8 cellular contexts compared by ENCODE assay signal in the genomic region with DNA sequence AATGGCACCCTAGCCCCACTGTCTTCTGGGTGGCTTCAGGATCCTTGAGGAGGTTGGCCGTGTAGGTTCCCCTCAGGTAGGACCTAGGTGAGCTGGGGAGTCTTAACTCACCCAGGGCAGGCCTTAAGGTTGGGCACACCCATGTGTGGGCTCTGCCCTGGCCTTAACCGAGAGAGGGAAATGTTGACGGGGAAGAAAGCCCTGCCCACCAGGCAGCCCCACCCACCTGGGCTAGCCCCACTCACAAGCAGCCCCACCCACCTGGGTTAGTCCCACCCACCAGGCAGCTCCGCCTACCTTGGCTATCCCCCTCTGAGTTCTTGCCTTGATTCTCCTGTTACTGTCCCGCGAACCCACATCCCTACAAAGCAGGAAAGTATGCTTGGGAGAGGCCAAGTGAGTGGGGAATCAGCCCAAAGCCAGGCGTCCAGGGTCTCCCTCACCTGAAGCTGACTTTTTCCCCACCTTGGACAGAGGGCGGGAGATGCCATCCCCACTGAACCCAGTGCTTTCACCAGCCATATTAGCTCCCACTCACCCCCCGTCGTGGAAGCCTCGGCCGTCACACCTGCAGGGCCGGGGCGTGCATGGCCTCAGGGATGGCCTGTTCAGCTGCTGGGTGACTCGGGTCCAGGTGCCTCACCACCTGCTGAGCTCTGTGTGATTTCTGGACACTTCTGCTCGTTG. TPM values are rescaled to one million over a fixed set of nuclear protein-coding genes. Genes with fewer than 3 reads are reported as not detected.
DNase-seq lines count a peak whose midpoint lies in the region; ATAC-seq and TF ChIP-seq lines count a peak whose summit lies in the region.

A gene (plus strand): TSS at position 337 of the 687 bp plus-strand sequence. CDS start 1,200 bp downstream, outside the sequence.

- DNase-seq in EH (ENCODE audit: low read depth): peak; percentile 49
- DNase-seq in LNCaP clone FGC (ENCODE audit: low read depth): peak; percentile 4
- peak; percentile 50 for DNase-seq in activated T-cell treated with anti-CD3 and anti-CD28 coated beads, Interleukin-2, amount 50 U/mL, for 1 hour
- peak; percentile 65 for DNase-seq in left kidney (ENCODE audit: low read depth, low spot score)
- DNase-seq in NCI-H2196 (lab: John Stamatoyannopoulos, UW; ENCODE audit: unreplicated experiment): no peak
- DNase-seq in testis: no peak
- no peak for DNase-seq in dedifferentiated amniotic fluid mesenchymal stem cell (ENCODE audit: extremely low spot score)

- TF ChIP-seq POLR2A in testis (IDR thresholded peaks at IDR 0.05): no peak

- no peaks in the 10 kb centered on the region for H3K36me3 ChIP-seq in testis (ENCODE audit: low read depth, missing control alignments)

- no peak for TF ChIP-seq CTCF in LNCaP clone FGC (IDR thresholded peaks at IDR 0.05; ENCODE audit: control insufficient read depth, extremely low read depth, insufficient read depth)
- no peak for TF ChIP-seq CTCF in testis (IDR thresholded peaks at IDR 0.05)

- peaks cover 3% of the 10 kb centered on the region for H3K4me1 ChIP-seq in testis

- WGBS in testis, 2 donors: 72 to 80% methylated on average over 10 to 16 of the region's 16 CpGs

- no peak within 1 kb of the TSS for H3K4me3 ChIP-seq in LNCaP clone FGC (ENCODE audit: low read depth, low read length)
- no peak within 1 kb of the TSS for H3K4me3 ChIP-seq in testis

- intact Hi-C loops in testis (cut with DNase I; ENCODE audit: low total_unique reads): loop anchor here (10.0 kb wide), 1 partner anchor 341 kb away; no protein-coding TSS in a partner anchor

- no peak for ATAC-seq in GM18502 (IDR thresholded peaks at IDR 0.05; ENCODE audit: poor library complexity, unreplicated experiment)

- H3K27ac ChIP-seq in testis: no peak within 1 kb of the TSS

- H3K9me3 ChIP-seq in testis: no peaks in the 10 kb centered on the region

- no peaks in the 10 kb centered on the region for H3K27me3 ChIP-seq in testis

RNA-seq across cellular contexts. Expression of the gene that starts here (rescaled TPM):
- total RNA-seq in testis: 1 to 10 TPM in 1 of 2 donors, under 1 TPM in 1; 0.43 to 1.1 TPM
- 1.1 TPM for polyA plus RNA-seq in testis (ENCODE audit: insufficient read depth, low read depth, low replicate concordance)

Comparison
In these comparisons a context has a peak if more than half of its experiments do, and no peak if none do; other contexts are left out.
1. DNase-seq: peak in EH (single experiment), LNCaP clone FGC (single experiment), activated T-cell treated with anti-CD3 and anti-CD28 coated beads, Interleukin-2, amount 50 U/mL, for 1 hour (single experiment) and left kidney (single experiment); none in NCI-H2196 (single experiment), testis (single experiment) and dedifferentiated amniotic fluid mesenchymal stem cell (single experiment).